In genomic region chr3:81439088-81439487, GRCh38 we compare ENCODE assay signal across 17 cellular contexts.
DNase-seq lines count a peak whose midpoint lies in the region; ATAC-seq and TF ChIP-seq lines count a peak whose summit lies in the region.
"Had no signal": no experiment of that assay in that cellular context is flagged by ENCODE, and none has a peak within 500 bp of the region (broad histone marks: within the 10 kb centered on the region; RNA-seq: fewer than 3 reads in every experiment).

No MANE protein-coding gene starts in this region.

- no peak overlapping the region for H3K4ac ChIP-seq in mesendoderm (ENCODE audit: low read depth, low read length)

- no peak overlapping the region for H3K27ac Mint-ChIP-seq in chondrocyte (ENCODE audit: unreplicated experiment)
- H3K27ac Mint-ChIP-seq: HFFc6 had no signal

- TF ChIP-seq CTCF in fibroblast of villous mesenchyme (IDR thresholded peaks at IDR 0.05; ENCODE audit: insufficient read depth, low read depth, low read length) (no peak), chondrocyte (IDR thresholded peaks at IDR 0.05) (no peak)

- H3K27me3 ChIP-seq in mesendoderm (ENCODE audit: insufficient read depth, low read length, poor library complexity), result no peaks in the 10 kb centered on the region

- no peaks in the 10 kb centered on the region for H3K79me2 ChIP-seq in mesendoderm (ENCODE audit: control insufficient read depth, insufficient read depth, low read length)

- H2BK5ac ChIP-seq in mesendoderm (ENCODE audit: low read length), result no peak overlapping the region

- H3K36me3 ChIP-seq in mesendoderm (ENCODE audit: control insufficient read depth, insufficient read depth, low read length), result no peaks in the 10 kb centered on the region

- POLR2A ChIA-PET in HEK293T (lab: Yijun Ruan, JAX), result no interaction called here

- no peak overlapping the region for H3K23ac ChIP-seq in mesendoderm (ENCODE audit: low read length)

- H3K56ac ChIP-seq in mesendoderm (ENCODE audit: low read length), result no peak overlapping the region

- H2BK120ac ChIP-seq in mesendoderm (ENCODE audit: low read depth, low read length), result no peak overlapping the region

- H3K27me3 Mint-ChIP-seq in chondrocyte (ENCODE audit: low read depth), result no peaks in the 10 kb centered on the region
- H3K27me3 Mint-ChIP-seq: CD4-positive, alpha-beta memory T cell had no signal

- DNase-seq in HEK293T (ENCODE audit: extremely low spot score) (peak; percentile 8), fibroblast of villous mesenchyme (ENCODE audit: low read depth) (peak; percentile 1), mesendoderm (peak; percentile 6), chondrocyte (ENCODE audit: low spot score) (no peak)
- DNase-seq in activated T-cell treated with anti-CD3 and anti-CD28 coated beads, Interleukin-2, amount 50 U/mL, for 1 hour, result no peak
- DNase-seq: C1 segment of cervical spinal cord; Calu3; CD4-positive, alpha-beta memory T cell; COR-L47; DMS53; DMS79 treated with DMSO at 0.1 percent for 48 hours; GF-D8; GM23248; H7; HCEC 1CT; HFFc6 had no signal

- H3K4me1 ChIP-seq in mesendoderm (ENCODE audit: control insufficient read depth, low read depth, low read length), result peaks cover 4% of the 10 kb centered on the region

- CTCF ChIA-PET in HEK293T (lab: Yijun Ruan, JAX), result no interaction called here

- WGBS in mesendoderm (ENCODE audit: extremely low coverage, insufficient coverage, low lambda C conversion rate), result no CpG with 5 or more reads among the region's 1 CpG

- no peak overlapping the region for H2BK15ac ChIP-seq in mesendoderm (replicated peaks; ENCODE audit: low read depth)

- no peak overlapping the region for H3K27ac ChIP-seq in mesendoderm (ENCODE audit: low read depth, low read length)
- H3K27ac ChIP-seq: GM23248 had no signal

- no peaks in the 10 kb centered on the region for H3K36me3 Mint-ChIP-seq in chondrocyte (ENCODE audit: low read depth)
- H3K36me3 Mint-ChIP-seq: CD4-positive, alpha-beta memory T cell had no signal

- no peaks in the 10 kb centered on the region for H3K9me3 Mint-ChIP-seq in chondrocyte (ENCODE audit: low read depth)
- H3K9me3 Mint-ChIP-seq: HFFc6 had no signal

- H2AK5ac ChIP-seq in mesendoderm (ENCODE audit: low read length), result no peak overlapping the region

- H3K4me3 ChIP-seq in fibroblast of villous mesenchyme (ENCODE audit: low read depth, low read length), result no peak overlapping the region
- H3K4me3 ChIP-seq in mesendoderm (ENCODE audit: low read length), result no peak overlapping the region
- H3K4me3 ChIP-seq: GM23248 had no signal

- no peaks in the 10 kb centered on the region for H3K79me1 ChIP-seq in mesendoderm (ENCODE audit: low read length)

- no peak overlapping the region for H3K4me3 Mint-ChIP-seq in chondrocyte (ENCODE audit: unreplicated experiment)
- H3K4me3 Mint-ChIP-seq: CD4-positive, alpha-beta memory T cell; HFFc6 had no signal

- no peak overlapping the region for H3K18ac ChIP-seq in mesendoderm (ENCODE audit: low read length)

- H3K4me1 Mint-ChIP-seq in chondrocyte (ENCODE audit: low read depth), result peaks cover 23% of the 10 kb centered on the region
- H3K4me1 Mint-ChIP-seq: CD4-positive, alpha-beta memory T cell had no signal

- ATAC-seq in GM19324 (IDR thresholded peaks at IDR 0.05; ENCODE audit: low FRiP score, unreplicated experiment), result no peak

- no peak overlapping the region for H4K5ac ChIP-seq in mesendoderm (ENCODE audit: low read length)

- H3K9ac ChIP-seq in mesendoderm (ENCODE audit: low read length), result no peak overlapping the region
- H3K9ac ChIP-seq: GM23248 had no signal

- H4K8ac ChIP-seq in mesendoderm (ENCODE audit: low read depth, low read length), result no peak overlapping the region

- no peak overlapping the region for H3K4me2 ChIP-seq in mesendoderm (ENCODE audit: low read length)

TF ChIP-seq in HEK293T, 16 proteins besides CTCF, POLR2A, EP300 and RAD21:
- TF ChIP-seq FOXK2 (IDR thresholded peaks at IDR 0.05) (no peak), CTBP1 (IDR thresholded peaks at IDR 0.05; ENCODE audit: borderline replicate concordance) (peak; percentile 68; the same call in 1 of the 2 replicates), PKNOX1 (IDR thresholded peaks at IDR 0.05) (peak; percentile 89), ARNT (IDR thresholded peaks at IDR 0.05) (no peak), SP1 (IDR thresholded peaks at IDR 0.05) (no peak)

Comparison
In these comparisons a context has a peak if more than half of its experiments do, and no peak if none do; other contexts are left out.
1. DNase-seq: peak in HEK293T (single experiment), fibroblast of villous mesenchyme (single experiment) and mesendoderm (single experiment); none in activated T-cell treated with anti-CD3 and anti-CD28 coated beads, Interleukin-2, amount 50 U/mL, for 1 hour (single experiment) and chondrocyte (single experiment).